20 cellular contexts compared by ENCODE assay signal in genomic region chr11:1519028-1519736, GRCh38. TPM values are rescaled to one million over a fixed set of nuclear protein-coding genes. Genes with fewer than 3 reads are reported as not detected.
DNase-seq lines count a peak whose midpoint lies in the region; ATAC-seq and TF ChIP-seq lines count a peak whose summit lies in the region.
"Had no signal": no experiment of that assay in that cellular context is flagged by ENCODE, and none has a peak within 500 bp of the region (broad histone marks: within the 10 kb centered on the region; RNA-seq: fewer than 3 reads in every experiment).

No MANE protein-coding gene starts in this region.

- peaks cover 100% of the 10 kb centered on the region for H4K20me1 ChIP-seq in BLaER1

- TF ChIP-seq EP300 in transverse colon (IDR thresholded peaks at IDR 0.05; ENCODE audit: low read depth) = no peak

- H3K9me3 Mint-ChIP-seq in CD4-positive, CD25-positive, alpha-beta regulatory T cell = no peaks in the 10 kb centered on the region
- H3K9me3 Mint-ChIP-seq in natural killer cell = no peaks in the 10 kb centered on the region
- H3K9me3 Mint-ChIP-seq: CD8-positive, alpha-beta T cell had no signal

- H3K4me3 ChIP-seq in BLaER1 (no peak overlapping the region), transverse colon (no peak overlapping the region)
- H3K4me3 ChIP-seq in CD4-positive, CD25-positive, alpha-beta regulatory T cell (ENCODE audit: low read depth, low read length) = no peak overlapping the region
- H3K4me3 ChIP-seq: A549, SJSA1 had no signal

- no peak overlapping the region for H3K27ac ChIP-seq in BLaER1
- H3K27ac ChIP-seq in CD4-positive, CD25-positive, alpha-beta regulatory T cell (ENCODE audit: insufficient read depth, low read length, poor library complexity, severe bottlenecking) = no peak overlapping the region
- H3K27ac ChIP-seq in transverse colon = no peak overlapping the region
- H3K27ac ChIP-seq: A549, SJSA1 had no signal

- peak overlapping the region in 1 of 4 donors; percentile 33 for H3K4me3 Mint-ChIP-seq in CD4-positive, CD25-positive, alpha-beta regulatory T cell
- peak overlapping the region; percentile 36 for H3K4me3 Mint-ChIP-seq in T-helper 17 cell
- no peak overlapping the region for H3K4me3 Mint-ChIP-seq in natural killer cell
- H3K4me3 Mint-ChIP-seq: B cell; CD8-positive, alpha-beta T cell had no signal

- DNase-seq in CD4-positive, CD25-positive, alpha-beta regulatory T cell = no peak
- DNase-seq in T-helper 17 cell = no peak
- DNase-seq in left ventricle myocardium superior = peak; percentile 5
- DNase-seq in natural killer cell = no peak
- no peak for DNase-seq in LoVo (ENCODE audit: low spot score)
- DNase-seq in transverse colon = no peak
- no peak for DNase-seq in COLO829 (ENCODE audit: low spot score)
- DNase-seq: CD8-positive, alpha-beta T cell; GDM1; KG1; NCI-H1105 treated with DMSO at 0.1 percent for 48 hours; NCI-H2029 treated with DMSO at 0.1 percent for 48 hours; NCI-H226; NCI-H510A treated with DMSO at 0.1 percent for 48 hours; NCI-H748 treated with DMSO at 0.1 percent for 48 hours had no signal

- H3K27me3 Mint-ChIP-seq in CD4-positive, CD25-positive, alpha-beta regulatory T cell = no peaks in the 10 kb centered on the region
- H3K27me3 Mint-ChIP-seq in T-helper 17 cell (no peaks in the 10 kb centered on the region), natural killer cell (ENCODE audit: low read depth in 2 of 2) (no peaks in the 10 kb centered on the region)
- H3K27me3 Mint-ChIP-seq: B cell had no signal

- peaks cover 0 to 91% (median 42%) of the 10 kb centered on the region in 4 donors for H3K4me1 Mint-ChIP-seq in CD4-positive, CD25-positive, alpha-beta regulatory T cell
- peaks cover 49% of the 10 kb centered on the region for H3K4me1 Mint-ChIP-seq in T-helper 17 cell
- peaks cover 88 to 96% of the 10 kb centered on the region in 2 donors for H3K4me1 Mint-ChIP-seq in natural killer cell

- peak overlapping the region in 2 of 3 donors; percentile 20 to 28 for H3K27ac Mint-ChIP-seq in CD4-positive, CD25-positive, alpha-beta regulatory T cell
- H3K27ac Mint-ChIP-seq in T-helper 17 cell = no peak overlapping the region
- peak overlapping the region in 1 of 2 donors; percentile 45 for H3K27ac Mint-ChIP-seq in natural killer cell
- H3K27ac Mint-ChIP-seq: B cell; CD8-positive, alpha-beta T cell had no signal

- in situ Hi-C loops in transverse colon (cut with MboI; ENCODE audit: low pct_ligation_motif_present in 1 of 4, low pct_unique_long_range_greater_than_20kb in 1 of 4, low sequenced_read_pairs in 3 of 4) = loop anchor here in 3 of 4 donors (25.0 kb wide), 3 partner anchors 232 to 632 kb away; partner anchors contain the start of gene MUC5B (in 2 of the 3)

- no peak overlapping the region for H3K9ac ChIP-seq in BLaER1

- intact Hi-C loops in left ventricle myocardium superior (cut with micrococcal nuclease) (no loop called here), natural killer cell (cut with micrococcal nuclease) (loop anchor here (5.0 kb wide), 1 partner anchor 257 kb away; no protein-coding TSS in a partner anchor), transverse colon (cut with DNase I; ENCODE audit: low total_unique reads) (loop anchor here (5.0 to 10.0 kb wide), 3 partner anchors 67 to 317 kb away; partner anchors contain the start of gene TOLLIP)

- H3K36me3 Mint-ChIP-seq in CD4-positive, CD25-positive, alpha-beta regulatory T cell = peaks cover 4% of the 10 kb centered on the region
- H3K36me3 Mint-ChIP-seq in T-helper 17 cell (ENCODE audit: low read depth) = no peaks in the 10 kb centered on the region
- H3K36me3 Mint-ChIP-seq in natural killer cell = no peaks in the 10 kb centered on the region

- no peak for TF ChIP-seq CTCF in natural killer cell (IDR thresholded peaks at IDR 0.05)
- no peak for TF ChIP-seq CTCF in transverse colon (IDR thresholded peaks at IDR 0.05)

- H3K9me3 ChIP-seq in BLaER1 (no peaks in the 10 kb centered on the region), T-helper 17 cell (ENCODE audit: control insufficient read depth, low read length, poor library complexity, severe bottlenecking) (no peaks in the 10 kb centered on the region), transverse colon (no peaks in the 10 kb centered on the region)
- H3K9me3 ChIP-seq in CD4-positive, CD25-positive, alpha-beta regulatory T cell (ENCODE audit: control insufficient read depth in 2 of 2, low read length in 2 of 2) = no peaks in the 10 kb centered on the region
- H3K9me3 ChIP-seq: A549, SJSA1 had no signal

- 97% methylated on average over 16 of the region's 16 CpGs; no CpG with 5 or more reads in 1 of the 2 donors for WGBS in transverse colon (ENCODE audit: low coverage in 1 of 2), 2 donors

- H3K4me2 ChIP-seq in BLaER1 = peak overlapping the region; percentile 84
- H3K4me2 ChIP-seq: A549 had no signal

- ATAC-seq in CD4-positive, CD25-positive, alpha-beta regulatory T cell (ENCODE audit: low read depth in 2 of 2) = no peak
- ATAC-seq in T-helper 17 cell (no peak), left ventricle myocardium superior (no peak), natural killer cell (no peak)
- ATAC-seq: A549; CD8-positive, alpha-beta T cell; Panc1 had no signal

- no peak for TF ChIP-seq POLR2A in transverse colon (IDR thresholded peaks at IDR 0.05)

- H3K4me1 ChIP-seq in BLaER1 (peaks cover 100% of the 10 kb centered on the region), transverse colon (peaks cover 4 to 27% (median 16%) of the 10 kb centered on the region in 4 donors)
- H3K4me1 ChIP-seq in CD4-positive, CD25-positive, alpha-beta regulatory T cell (ENCODE audit: control insufficient read depth, insufficient read depth, low read length, poor library complexity, severe bottlenecking) = peaks cover 38% of the 10 kb centered on the region
- H3K4me1 ChIP-seq: SJSA1 had no signal

- H3K36me3 ChIP-seq in BLaER1 (no peaks in the 10 kb centered on the region; the same call in 1 of the 2 replicates), transverse colon (no peaks in the 10 kb centered on the region)
- H3K36me3 ChIP-seq in CD4-positive, CD25-positive, alpha-beta regulatory T cell (ENCODE audit: control insufficient read depth, insufficient read depth, low read length) = peaks cover 6% of the 10 kb centered on the region
- H3K36me3 ChIP-seq: SJSA1 had no signal

- H3K27me3 ChIP-seq in BLaER1 (no peaks in the 10 kb centered on the region), transverse colon (no peaks in the 10 kb centered on the region)
- H3K27me3 ChIP-seq in CD4-positive, CD25-positive, alpha-beta regulatory T cell (ENCODE audit: control insufficient read depth, insufficient read depth, low read length) = no peaks in the 10 kb centered on the region
- H3K27me3 ChIP-seq: SJSA1 had no signal

RNA-seq across cellular contexts. Expression of gene MOB2, which starts 32.6 kb away (rescaled TPM):
- total RNA-seq in CD4-positive, CD25-positive, alpha-beta regulatory T cell = 87.8 TPM
- polyA plus RNA-seq in CD4-positive, CD25-positive, alpha-beta regulatory T cell = 10 to 100 TPM; 55.7 to 70.1 (median 66.8) TPM
- total RNA-seq in T-helper 17 cell (10 to 100 TPM; 65.0 to 65.7 TPM), left ventricle myocardium superior (52.8 TPM), natural killer cell (10 to 100 TPM; 61.9 to 79.6 (median 78.5) TPM), transverse colon (10 to 100 TPM; 22.8 to 56.7 (median 42.4) TPM)

RNA-seq across cellular contexts. Expression of gene DUSP8, which starts 52.9 kb away (rescaled TPM):
- 71.7 TPM for total RNA-seq in CD4-positive, CD25-positive, alpha-beta regulatory T cell
- under 1 TPM; 0.05 to 0.19 (median 0.07) TPM for polyA plus RNA-seq in CD4-positive, CD25-positive, alpha-beta regulatory T cell
- 10 to 100 TPM; 79.5 to 90.1 TPM for total RNA-seq in T-helper 17 cell
- total RNA-seq in left ventricle myocardium superior = 7.7 TPM
- 10 to 100 TPM; 24.1 to 47.3 (median 38.4) TPM for total RNA-seq in natural killer cell
- total RNA-seq in transverse colon = 10 to 100 TPM; 13.3 to 31.8 (median 19.8) TPM
